Comparison of ENCODE assay signal across 10 cellular contexts in genomic region chr5:136528481-136528880, GRCh38.
"Had no signal": no experiment of that assay in that cellular context is flagged by ENCODE, and none has a peak within 500 bp of the region (broad histone marks: within the 10 kb centered on the region; RNA-seq: fewer than 3 reads in every experiment).

No MANE protein-coding gene starts in this region.

- H3K4me3 ChIP-seq: GM23248, GM23338, HAP-1 had no signal

- H3K4me1 ChIP-seq: HAP-1 had no signal

- H3K9me3 ChIP-seq: HAP-1 had no signal

- DNase-seq: GM23248, GOT3, H7, H9, HCEC 1CT had no signal

- FAIRE-seq: H1, H54 had no signal

- H3K4me3 Mint-ChIP-seq: GM23338, H9, HFFc6 had no signal

- H3K4me2 ChIP-seq: GM23338 had no signal

- H2AFZ ChIP-seq: GM23248, GM23338 had no signal

- H3K27ac Mint-ChIP-seq: GM23338, H9, HFFc6 had no signal

- H3K9ac ChIP-seq: GM23248 had no signal

- H3K27ac ChIP-seq: GM23248 had no signal

- H3K9me3 Mint-ChIP-seq: GM23338, H9, HFFc6 had no signal

- H3K36me3 ChIP-seq: HAP-1 had no signal
